Comparison of ENCODE assay signal across 23 cellular contexts in the genomic region with DNA sequence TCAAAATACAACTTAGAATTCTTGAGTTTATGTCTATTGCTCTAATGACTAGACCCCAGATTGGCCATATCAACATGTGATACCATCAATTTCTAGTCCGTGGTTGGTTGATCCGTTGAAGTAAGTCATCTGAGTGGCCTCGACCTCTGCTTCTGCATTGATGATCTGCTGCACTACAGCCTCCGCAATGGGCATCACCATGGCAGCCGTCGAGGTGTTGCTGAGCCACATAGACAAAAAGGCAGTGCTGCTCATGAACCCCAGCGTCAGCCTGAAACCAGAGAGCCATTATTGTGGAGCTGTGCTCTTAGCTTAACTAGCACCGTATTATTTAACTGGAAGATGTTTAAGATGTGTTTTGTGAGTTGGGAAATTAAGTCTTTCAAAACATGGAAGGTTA. TPM values are rescaled to one million over a fixed set of nuclear protein-coding genes. Genes with fewer than 3 reads are reported as not detected.
DNase-seq lines count a peak whose midpoint lies in the region; FAIRE-seq and TF ChIP-seq lines count a peak whose summit lies in the region.
"Had no signal": no experiment of that assay in that cellular context is flagged by ENCODE, and none has a peak within 500 bp of the region (broad histone marks: within the 10 kb centered on the region; RNA-seq: fewer than 3 reads in every experiment).

No MANE protein-coding gene starts in this region.

- H3K79me2 ChIP-seq in Karpas-422 (ENCODE audit: low read length) (no peaks in the 10 kb centered on the region), H1 (ENCODE audit: control insufficient read depth in 1 of 2, insufficient read depth in 2 of 2, low read length in 2 of 2) (no peaks in the 10 kb centered on the region)

- no peak overlapping the region for H2BK12ac ChIP-seq in H1 (ENCODE audit: low read depth, low read length)

- DNase-seq in Karpas-422 (peak; percentile 49), H1 (ENCODE audit: low read depth in 1 of 2, low spot score in 2 of 2) (no peak), posterior vena cava (ENCODE audit: low spot score) (peak; percentile 74), pons (ENCODE audit: low spot score) (no peak), SHP77 treated with DMSO at 0.1 percent for 48 hours (lab: John Stamatoyannopoulos, UW) (no peak), NCI-H526 (lab: John Stamatoyannopoulos, UW) (no peak)
- DNase-seq: C1 segment of cervical spinal cord, Calu3, COR-L47, DMS53, DMS79 treated with DMSO at 0.1 percent for 48 hours, GF-D8, GM23248, H9 had no signal

- no peaks in the 10 kb centered on the region for H3K79me1 ChIP-seq in H1 (ENCODE audit: low read depth, low read length)

- H3K23me2 ChIP-seq in H1 (ENCODE audit: low read depth, low read length), result no peaks in the 10 kb centered on the region

- no peak for TF ChIP-seq RAD21 in H1 (IDR thresholded peaks at IDR 0.05 in 1 of 2, conservative IDR thresholded peaks at IDR 0.05 in 1 of 2; ENCODE audit: low read depth in 2 of 2, low read length in 2 of 2)

- peak overlapping the region; percentile 6; the same call in 1 of the 2 replicates for H3K9ac ChIP-seq in Karpas-422 (ENCODE audit: low read length)
- H3K9ac ChIP-seq in H1 (replicated peaks in 1 of 4; ENCODE audit: extremely low read depth in 1 of 4, low read depth in 3 of 4, low read length in 3 of 4), result no peak overlapping the region
- H3K9ac ChIP-seq: GM23248 had no signal

- H3K27ac ChIP-seq in Karpas-422 (ENCODE audit: low read length) (peak overlapping the region; percentile 89), H1 (ENCODE audit: low read depth, low read length) (no peak overlapping the region)
- H3K27ac ChIP-seq: GM23248 had no signal

- H3K4me3 ChIP-seq in Karpas-422 (ENCODE audit: low read length) (peak overlapping the region; percentile 22; the same call in 1 of the 2 replicates), H1 (ENCODE audit: extremely low read depth in 1 of 4, insufficient read depth in 2 of 4, low read depth in 3 of 4, low read length in 4 of 4) (no peak overlapping the region)
- H3K4me3 ChIP-seq: GM23248 had no signal

- no peaks in the 10 kb centered on the region for H3K9me3 ChIP-seq in Karpas-422 (ENCODE audit: low read length)
- no peaks in the 10 kb centered on the region for H3K9me3 ChIP-seq in H1 (ENCODE audit: insufficient read depth in 2 of 2, low read depth in 1 of 2, low read length in 1 of 2)

- no peak overlapping the region for H3K56ac ChIP-seq in H1 (replicated peaks; ENCODE audit: insufficient read length, low read depth, low read length)

- 92% methylated on average over 8 of the region's 8 CpGs; no CpG with 5 or more reads in 1 of the 2 experiments for WGBS in H1 (ENCODE audit: extremely low coverage in 1 of 2, insufficient coverage in 1 of 2, insufficient read length in 1 of 2, insufficient replicate concordance in 2 of 2, low coverage in 1 of 2, low lambda C conversion rate in 2 of 2, missing lambda C conversion rate in 1 of 2), 2 experiments

- H4K20me1 ChIP-seq in Karpas-422 (ENCODE audit: insufficient read depth, low read depth, low read length) (no peaks in the 10 kb centered on the region), H1 (replicated peaks in 1 of 2; ENCODE audit: control insufficient read depth in 1 of 2, insufficient read depth in 2 of 2, low read length in 2 of 2) (no peaks in the 10 kb centered on the region)

- H3K4ac ChIP-seq in H1 (replicated peaks; ENCODE audit: insufficient read length, low read depth, low read length), result no peak overlapping the region

- H4K8ac ChIP-seq in H1 (ENCODE audit: extremely low read depth, insufficient read depth, low read length), result no peak overlapping the region

- H3K27me3 ChIP-seq in Karpas-422 (ENCODE audit: low read length) (no peaks in the 10 kb centered on the region), H1 (replicated peaks in 1 of 4; ENCODE audit: control insufficient read depth in 3 of 4, extremely low read depth in 1 of 4, insufficient read depth in 3 of 4, low read length in 3 of 4) (no peaks in the 10 kb centered on the region)

- no peak overlapping the region for H4K5ac ChIP-seq in H1 (ENCODE audit: insufficient read length, low read depth, low read length)

- H2BK120ac ChIP-seq in H1 (replicated peaks; ENCODE audit: low read depth, low read length), result no peak overlapping the region

- no peak overlapping the region for H3K18ac ChIP-seq in H1 (ENCODE audit: extremely low read depth, low read length)

- no peak overlapping the region for H2BK15ac ChIP-seq in H1 (ENCODE audit: low read length)

- no peaks in the 10 kb centered on the region for H3K9me2 ChIP-seq in Karpas-422 (replicated peaks; ENCODE audit: insufficient read depth, low read length)

- no peak overlapping the region for H2BK20ac ChIP-seq in H1 (ENCODE audit: low read length)

- no peak overlapping the region for H2AK5ac ChIP-seq in H1 (ENCODE audit: low read depth, low read length)

- CTCF ChIA-PET in H1 (lab: Charles Lee; ENCODE audit: partially characterized antibody), result no interaction called here

- H3K4me1 ChIP-seq in Karpas-422 (ENCODE audit: low read length) (peaks cover 43% of the 10 kb centered on the region), H1 (replicated peaks in 1 of 4; ENCODE audit: control insufficient read depth in 3 of 4, insufficient read depth in 4 of 4, low read length in 3 of 4) (no peaks in the 10 kb centered on the region)

- H3K23ac ChIP-seq in H1 (ENCODE audit: insufficient read length), result no peak overlapping the region

- TF ChIP-seq CTCF in H1 (IDR thresholded peaks at IDR 0.05; ENCODE audit: control extremely low read depth in 1 of 3, insufficient read depth in 1 of 3, low read depth in 1 of 3, low read length in 3 of 3), result no peak

- TF ChIP-seq EP300 in H1 (IDR thresholded peaks at IDR 0.05; ENCODE audit: borderline replicate concordance in 1 of 2, low read depth in 2 of 2, low read length in 2 of 2), result no peak

- H2BK5ac ChIP-seq in H1 (ENCODE audit: low read depth, low read length), result no peak overlapping the region

- H3K36me3 ChIP-seq in Karpas-422 (ENCODE audit: insufficient read depth, low read length) (no peaks in the 10 kb centered on the region), H1 (ENCODE audit: control insufficient read depth in 2 of 4, insufficient read depth in 4 of 4, low read length in 3 of 4) (no peaks in the 10 kb centered on the region)

- no peak for TF ChIP-seq POLR2A in H1 (IDR thresholded peaks at IDR 0.05; ENCODE audit: control extremely low read depth in 1 of 2, low read depth in 2 of 2, low read length in 2 of 2)

- H4K91ac ChIP-seq in H1 (replicated peaks; ENCODE audit: insufficient read length, low read length), result no peak overlapping the region

- POLR2A ChIA-PET in H1 (lab: Charles Lee; ENCODE audit: partially characterized antibody), result no interaction called here

- H3K14ac ChIP-seq in H1 (ENCODE audit: insufficient read length), result no peak overlapping the region

- intact Hi-C loops in posterior vena cava (cut with DNase I), result no loop called here

- peak overlapping the region; percentile 35; the same call in 1 of the 2 replicates for H2AFZ ChIP-seq in Karpas-422 (ENCODE audit: low read length)
- 0 out of 2 replicates have a peak overlapping the region, but pooled peaks have one; percentile 26 for H2AFZ ChIP-seq in H1 (ENCODE audit: low read length)
- H2AFZ ChIP-seq: GM23248 had no signal

- H3K4me2 ChIP-seq in Karpas-422 (ENCODE audit: low read depth, low read length, poor library complexity, severe bottlenecking) (peak overlapping the region; percentile 59), H1 (ENCODE audit: insufficient read depth in 1 of 2, low read depth in 2 of 2, low read length in 2 of 2) (no peak overlapping the region)

- FAIRE-seq in H1 (lab: Jason Lieb, UNC), result no peak
- FAIRE-seq: GM12892, GM19239 had no signal

TF ChIP-seq in H1, 55 proteins besides CTCF, POLR2A, EP300 and RAD21:
- TF ChIP-seq CHD1 (IDR thresholded peaks at IDR 0.05; ENCODE audit: low read depth, low read length) (no peak), SAP30 (IDR thresholded peaks at IDR 0.05; ENCODE audit: insufficient read depth, insufficient replicate concordance, low read length) (no peak), HDAC6 (IDR thresholded peaks at IDR 0.05; ENCODE audit: low read depth, low read length) (no peak), RFX5 (IDR thresholded peaks at IDR 0.05; ENCODE audit: borderline replicate concordance, low read depth, low read length) (no peak), SP2 (IDR thresholded peaks at IDR 0.05; ENCODE audit: low read length) (no peak), ZNF274 (IDR thresholded peaks at IDR 0.05; ENCODE audit: borderline replicate concordance, extremely low read depth, low read length) (no peak), BACH1 (IDR thresholded peaks at IDR 0.05; ENCODE audit: low read length) (no peak), KDM5A (IDR thresholded peaks at IDR 0.05; ENCODE audit: low read length) (no peak), SIX5 (IDR thresholded peaks at IDR 0.05; ENCODE audit: low read depth, low read length) (no peak)
- TF ChIP-seq, protein P1, sequence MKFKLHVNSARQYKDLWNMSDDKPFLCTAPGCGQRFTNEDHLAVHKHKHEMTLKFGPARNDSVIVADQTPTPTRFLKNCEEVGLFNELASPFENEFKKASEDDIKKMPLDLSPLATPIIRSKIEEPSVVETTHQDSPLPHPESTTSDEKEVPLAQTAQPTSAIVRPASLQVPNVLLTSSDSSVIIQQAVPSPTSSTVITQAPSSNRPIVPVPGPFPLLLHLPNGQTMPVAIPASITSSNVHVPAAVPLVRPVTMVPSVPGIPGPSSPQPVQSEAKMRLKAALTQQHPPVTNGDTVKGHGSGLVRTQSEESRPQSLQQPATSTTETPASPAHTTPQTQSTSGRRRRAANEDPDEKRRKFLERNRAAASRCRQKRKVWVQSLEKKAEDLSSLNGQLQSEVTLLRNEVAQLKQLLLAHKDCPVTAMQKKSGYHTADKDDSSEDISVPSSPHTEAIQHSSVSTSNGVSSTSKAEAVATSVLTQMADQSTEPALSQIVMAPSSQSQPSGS (IDR thresholded peaks at IDR 0.05; ENCODE audit: low read length), result no peak
TF ChIP-seq in H1: peak in this region for 0.

RNA-seq across cellular contexts. Expression of a gene that starts 30.7 kb away (rescaled TPM):
- not detected in 2 replicates for total RNA-seq in Karpas-422 (2014; rRNA removed; shearing (Covaris generic); ENCODE audit: low replicate concordance)
- not detected in 2 replicates for total RNA-seq in H1 (2021; fragmentation: NEBNext Ultra II Directional; extraction: Animal tissue kit (Norgen Biotek cat#: 25700))
- not detected in 2 replicates for polyA plus RNA-seq in H1 (2011; rRNA removed)
- not detected for polyA plus RNA-seq in H1 (2011; cell fraction: cytosol; rRNA removed)
- not detected for polyA plus RNA-seq in H1 (2011; cell fraction: nucleus; rRNA removed)
- not detected in 4 replicates for polyA plus RNA-seq in H1 (2012, experiment 1 of 2)
- not detected for polyA plus RNA-seq in H1 (2012, experiment 2 of 2)
- not detected for polyA plus RNA-seq in H1 (2013, experiment 1 of 2)
- polyA plus RNA-seq in H1 (2013, experiment 2 of 2), result not detected
- polyA minus RNA-seq in H1 (2011; rRNA and poly(A)+ RNA removed), result not detected in 2 replicates
- polyA minus RNA-seq in H1 (2011; cell fraction: cytosol; rRNA and poly(A)+ RNA removed), result not detected
- polyA minus RNA-seq in H1 (2011; cell fraction: nucleus; rRNA and poly(A)+ RNA removed), result not detected
- total RNA-seq in posterior vena cava, result not detected
- total RNA-seq: A172; A673; Calu3; CD4-positive, alpha-beta memory T cell; Daoy; G401; GM23248; H4; H9 had no signal
- polyA plus RNA-seq: BJ; CD4-positive, alpha-beta memory T cell; GM23248 had no signal

Comparison
In these comparisons a context has a peak if more than half of its experiments do, and no peak if none do; other contexts are left out.
1. DNase-seq: peak in Karpas-422 (single experiment) and posterior vena cava (single experiment); none in H1 (0 of 2), pons (single experiment), SHP77 treated with DMSO at 0.1 percent for 48 hours (single experiment) and NCI-H526 (0 of 2).